In the genomic region with DNA sequence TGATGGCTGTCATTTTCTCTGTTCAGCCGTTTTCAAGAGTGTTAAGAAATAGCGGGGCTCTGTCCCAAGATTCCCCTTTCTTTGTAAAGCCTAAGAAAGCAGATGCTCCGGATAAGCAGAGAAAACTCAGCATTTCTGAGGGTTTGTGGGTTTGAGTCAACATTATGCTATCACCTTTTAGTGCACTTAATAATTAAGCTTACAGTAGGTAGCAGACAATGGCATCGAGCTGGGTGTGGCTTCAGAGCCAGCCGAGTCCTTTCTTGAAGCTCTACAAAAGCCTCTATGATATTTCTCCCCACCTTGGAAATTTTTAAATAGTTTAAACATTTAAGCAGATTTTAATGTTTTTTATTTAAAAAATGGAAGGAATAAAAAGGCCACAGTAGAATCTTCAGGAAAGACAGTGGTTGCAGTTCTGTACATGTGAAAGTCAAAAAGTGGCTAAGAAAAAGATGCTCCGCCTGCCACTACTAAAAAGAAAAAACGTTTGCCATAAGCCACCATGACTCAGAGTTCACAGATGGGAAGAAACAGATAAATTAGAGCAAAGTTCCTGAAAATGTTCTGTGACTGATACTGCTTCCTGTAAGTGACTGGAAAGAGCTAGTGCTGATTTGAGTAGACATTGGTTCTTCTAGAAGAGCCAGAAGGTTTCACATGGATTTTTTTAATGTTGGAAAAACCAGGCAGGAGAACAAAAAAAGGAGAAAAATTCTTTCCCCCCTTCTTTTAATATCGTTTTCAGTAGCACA, we compare ENCODE assay signal across 10 cellular contexts.
DNase-seq lines count a peak whose midpoint lies in the region; ATAC-seq and TF ChIP-seq lines count a peak whose summit lies in the region.
"Had no signal": no experiment of that assay in that cellular context is flagged by ENCODE, and none has a peak within 500 bp of the region (broad histone marks: within the 10 kb centered on the region; RNA-seq: fewer than 3 reads in every experiment).

No MANE protein-coding gene starts in this region.

- H3K27ac ChIP-seq in PC-3 (ENCODE audit: low read length) (peak overlapping the region; percentile 62), psoas muscle (peak overlapping the region; percentile 60)

- H3K4me1 ChIP-seq in PC-3 (ENCODE audit: insufficient read depth, low read length), result peaks cover 58% of the 10 kb centered on the region
- no peaks in the 10 kb centered on the region for H3K4me1 ChIP-seq in psoas muscle
- no peaks in the 10 kb centered on the region for H3K4me1 ChIP-seq in HAP-1

- no peak overlapping the region for H3K27ac Mint-ChIP-seq in activated CD8-positive, alpha-beta T cell treated with anti-CD3 and anti-CD28 coated beads for 36 hours

- peaks cover 8% of the 10 kb centered on the region for H3K27me3 Mint-ChIP-seq in activated CD8-positive, alpha-beta T cell treated with anti-CD3 and anti-CD28 coated beads for 36 hours

- H3K9me3 ChIP-seq in PC-3 (ENCODE audit: low read length) (no peaks in the 10 kb centered on the region), psoas muscle (no peaks in the 10 kb centered on the region), HAP-1 (no peaks in the 10 kb centered on the region)

- CTCF ChIA-PET in PC-3 (lab: Charles Lee), result interaction anchor here (1.1 kb wide), 1 partner anchor 64 kb away, joined by 3 read pairs; no protein-coding TSS in a partner anchor
- CTCF ChIA-PET in activated CD8-positive, alpha-beta T cell treated with anti-CD3 and anti-CD28 coated beads for 36 hours (lab: Charles Lee), result no interaction called here

- H3K27me3 ChIP-seq in PC-3 (ENCODE audit: low read length) (no peaks in the 10 kb centered on the region), psoas muscle (ENCODE audit: insufficient read depth in 3 of 3, low read length in 2 of 3) (no peaks in the 10 kb centered on the region), HAP-1 (ENCODE audit: low read depth) (no peaks in the 10 kb centered on the region)
- H3K27me3 ChIP-seq: MG63 had no signal

- in situ Hi-C loops in HAP-1 (cut with MboI; ENCODE audit: low sequenced_read_pairs), result no loop called here

- H4K20me1 ChIP-seq in PC-3 (ENCODE audit: low read length), result no peaks in the 10 kb centered on the region

- no TSS peak for BruUV-seq in PC-3 (replicated peaks; lab: Mats Ljungman, UMichigan)

- H3K9me3 Mint-ChIP-seq in activated CD8-positive, alpha-beta T cell treated with anti-CD3 and anti-CD28 coated beads for 36 hours, result peaks cover 7% of the 10 kb centered on the region

- WGBS in psoas muscle, 3 donors, result 63 to 67% (median 65%) methylated on average over 8 of the region's 8 CpGs

- H3K4me2 ChIP-seq in PC-3 (ENCODE audit: low read length), result peak overlapping the region; percentile 57

- H3K4me3 Mint-ChIP-seq in activated CD8-positive, alpha-beta T cell treated with anti-CD3 and anti-CD28 coated beads for 36 hours, result no peak overlapping the region

- H3K79me2 ChIP-seq in PC-3 (ENCODE audit: low read length), result no peaks in the 10 kb centered on the region

- H3K4me3 ChIP-seq in PC-3 (ENCODE audit: low read length) (no peak overlapping the region), fibroblast of pulmonary artery (replicated peaks; ENCODE audit: low read depth, low read length) (no peak overlapping the region), psoas muscle (no peak overlapping the region), HAP-1 (no peak overlapping the region)
- H3K4me3 ChIP-seq: MG63 had no signal

- no peak overlapping the region for H3K9ac ChIP-seq in PC-3 (ENCODE audit: low read length)

- peaks cover 10% of the 10 kb centered on the region for H3F3A ChIP-seq in PC-3 (ENCODE audit: low read length, unreplicated experiment)

- H3K36me3 ChIP-seq in PC-3 (ENCODE audit: low read depth, low read length), result no peaks in the 10 kb centered on the region
- H3K36me3 ChIP-seq in psoas muscle (ENCODE audit: insufficient read depth in 1 of 2, low read depth in 1 of 2), result no peaks in the 10 kb centered on the region
- no peaks in the 10 kb centered on the region for H3K36me3 ChIP-seq in HAP-1 (replicated peaks)
- H3K36me3 ChIP-seq: MG63 had no signal

- POLR2A ChIA-PET in PC-3 (lab: Charles Lee; ENCODE audit: unreplicated experiment), result no interaction called here
- POLR2A ChIA-PET in activated CD8-positive, alpha-beta T cell treated with anti-CD3 and anti-CD28 coated beads for 36 hours (lab: Charles Lee), result no interaction called here

- no peaks in the 10 kb centered on the region for H3K36me3 Mint-ChIP-seq in activated CD8-positive, alpha-beta T cell treated with anti-CD3 and anti-CD28 coated beads for 36 hours (ENCODE audit: low read depth)

- TF ChIP-seq CTCF in PC-3 (conservative IDR thresholded peaks at IDR 0.05; ENCODE audit: low read depth, low read length), result no peak
- TF ChIP-seq CTCF in fibroblast of pulmonary artery (IDR thresholded peaks at IDR 0.05; ENCODE audit: low read length, missing control alignments), result no peak
- no peak for TF ChIP-seq CTCF in psoas muscle (IDR thresholded peaks at IDR 0.05)
- TF ChIP-seq CTCF in activated CD8-positive, alpha-beta T cell treated with anti-CD3 and anti-CD28 coated beads for 36 hours (IDR thresholded peaks at IDR 0.05), result no peak

- peak; percentile 62 for ATAC-seq in PC-3
- peak in 2 of 4 donors; percentile 50 to 61 for ATAC-seq in psoas muscle
- no peak for ATAC-seq in activated CD8-positive, alpha-beta T cell treated with anti-CD3 and anti-CD28 coated beads for 36 hours
- ATAC-seq in HG02852 (IDR thresholded peaks at IDR 0.05; ENCODE audit: unreplicated experiment), result no peak
- ATAC-seq: left colon had no signal

- DNase-seq in COLO829 (ENCODE audit: low spot score), result peak; percentile 67
- peak; percentile 89 for DNase-seq in PC-3
- DNase-seq in fibroblast of pulmonary artery (ENCODE audit: low read depth), result peak; percentile 72
- DNase-seq in psoas muscle, result no peak
- DNase-seq in GDM1 (lab: John Stamatoyannopoulos, UW), result no peak
- no peak for DNase-seq in HAP-1 (ENCODE audit: low spot score in 2 of 2)
- DNase-seq in activated CD8-positive, alpha-beta T cell treated with anti-CD3 and anti-CD28 coated beads for 36 hours, result no peak
- DNase-seq: left colon, MG63 had no signal

- no peaks in the 10 kb centered on the region for H3K4me1 Mint-ChIP-seq in activated CD8-positive, alpha-beta T cell treated with anti-CD3 and anti-CD28 coated beads for 36 hours (ENCODE audit: low read depth)

- no peaks in the 10 kb centered on the region for H3K9me2 ChIP-seq in PC-3 (replicated peaks; ENCODE audit: low read length)

- intact Hi-C loops in PC-3 (cut with micrococcal nuclease) (loop anchor here (1.0 to 5.0 kb wide), 3 partner anchors 12 to 193 kb away; no protein-coding TSS in a partner anchor), psoas muscle (cut with DNase I) (no loop called here)
- intact Hi-C loops in activated CD8-positive, alpha-beta T cell treated with anti-CD3 and anti-CD28 coated beads for 36 hours (cut with micrococcal nuclease), result no loop called here

- no peak overlapping the region; the same call in 1 of the 2 replicates for H2AFZ ChIP-seq in PC-3 (ENCODE audit: low read length)

Comparison
In these comparisons a context has a peak if more than half of its experiments do, and no peak if none do; other contexts are left out.
1. DNase-seq: peak in COLO829 (single experiment), PC-3 (single experiment) and fibroblast of pulmonary artery (single experiment); none in psoas muscle (0 of 2), GDM1 (single experiment), HAP-1 (0 of 2) and activated CD8-positive, alpha-beta T cell treated with anti-CD3 and anti-CD28 coated beads for 36 hours (single experiment).